In the genomic region with DNA sequence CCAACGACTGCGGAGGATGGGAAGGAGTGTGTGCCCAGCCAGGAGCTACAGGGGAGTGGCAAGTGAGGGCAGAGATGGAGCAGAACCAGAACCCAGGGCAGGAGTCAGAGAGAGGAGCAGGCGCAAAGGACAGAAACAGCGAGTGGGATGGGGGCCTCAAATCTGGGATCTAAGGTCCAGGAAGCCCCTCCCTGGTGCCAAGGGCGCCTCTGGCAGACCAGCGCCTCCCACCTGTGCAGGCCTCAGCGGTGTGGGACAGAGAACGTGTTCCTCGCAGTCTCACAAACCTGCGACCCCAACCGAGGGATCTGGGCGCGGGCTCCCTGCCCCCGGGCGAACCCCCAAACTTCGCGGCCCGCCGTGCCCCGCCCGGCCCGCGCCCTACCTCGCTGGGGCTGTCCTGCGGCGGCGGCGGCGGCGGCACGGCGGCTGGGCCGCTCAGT, we compare ENCODE assay signal across 8 cellular contexts. TPM values are rescaled to one million over a fixed set of nuclear protein-coding genes. Genes with fewer than 3 reads are reported as not detected.
A peak's percentile ranks its signal among the peaks of the same experiment; 100 is the strongest.
DNase-seq lines count a peak whose midpoint lies in the region; ATAC-seq, FAIRE-seq and TF ChIP-seq lines count a peak whose summit lies in the region.

No MANE protein-coding gene starts in this region.

- TF ChIP-seq EP300 in A549 (IDR thresholded peaks at IDR 0.05): no peak

- no peak for TF ChIP-seq POLR2A in A549 (IDR thresholded peaks at IDR 0.05; ENCODE audit: low read length)

- POLR2A ChIA-PET in A549 (lab: Yijun Ruan, JAX): no interaction called here
- POLR2A ChIA-PET in WTC11 (lab: Charles Lee): interaction anchor here (1.1 to 3.7 kb wide), 3 partner anchors 16 to 29 kb away, joined by 4 to 23 read pairs (median 5); a partner anchor contains a TSS

- peaks cover 13% of the 10 kb centered on the region for H3K4me1 ChIP-seq in A549
- H3K4me1 ChIP-seq in skeletal muscle satellite cell (ENCODE audit: control insufficient read depth, insufficient read depth, low read length): peaks cover 46% of the 10 kb centered on the region

- TF ChIP-seq CTCF in A549 (IDR thresholded peaks at IDR 0.05): no peak
- no peak for TF ChIP-seq CTCF in WTC11 (IDR thresholded peaks at IDR 0.05)

- H3K27me3 ChIP-seq in skeletal muscle satellite cell (ENCODE audit: control insufficient read depth, insufficient read depth, low read length): no peaks in the 10 kb centered on the region

- H3K4me3 ChIP-seq in A549 (peak overlapping the region; percentile 79), skeletal muscle satellite cell (ENCODE audit: low read length) (peak overlapping the region; percentile 90)

- intact Hi-C loops in left ventricle myocardium superior (cut with micrococcal nuclease): no loop called here

- ATAC-seq in A549 (peak; percentile 45 to 55), GM21390 (IDR thresholded peaks at IDR 0.05; ENCODE audit: unreplicated experiment) (peak; percentile 48), WTC11 (peak; percentile 10), left ventricle myocardium superior (peak; percentile 2), HG03039 (IDR thresholded peaks at IDR 0.05; ENCODE audit: unreplicated experiment) (no peak), HG02763 (IDR thresholded peaks at IDR 0.05; ENCODE audit: unreplicated experiment) (no peak)

- peaks cover 23% of the 10 kb centered on the region for H3K27me3 Mint-ChIP-seq in WTC11 (ENCODE audit: low read depth)

- CTCF ChIA-PET in A549 (lab: Yijun Ruan, JAX): interaction anchor here (1.0 to 5.0 kb wide), 4 partner anchors 9 to 25 kb away, joined by 3 to 37 read pairs (median 3); a partner anchor contains a TSS
- CTCF ChIA-PET in WTC11 (lab: Charles Lee): interaction anchor here (1.1 to 6.5 kb wide), 4 partner anchors 8 to 80 kb away, joined by 4 to 60 read pairs (median 42); a partner anchor contains a TSS

- WGBS in A549 (ENCODE audit: missing lambda C conversion rate): 24% methylated on average over 9 of the region's 33 CpGs

- H3K9me3 Mint-ChIP-seq in WTC11: no peaks in the 10 kb centered on the region

- H3K27ac Mint-ChIP-seq in WTC11: no peak overlapping the region

- peak overlapping the region; percentile 84 for H3K4me2 ChIP-seq in A549
- H3K4me2 ChIP-seq in skeletal muscle satellite cell (ENCODE audit: low read length): peak overlapping the region; percentile 100

- DNase-seq in A549 (ENCODE audit: low read depth in 1 of 2, low spot score in 1 of 2): no peak
- no peak for DNase-seq in WTC11 (ENCODE audit: low spot score)
- DNase-seq in left ventricle myocardium superior: no peak
- DNase-seq in kidney tubule cell (ENCODE audit: low spot score): no peak

- H3K36me3 ChIP-seq in skeletal muscle satellite cell (ENCODE audit: insufficient read depth, low read length): peaks cover 9% of the 10 kb centered on the region

- no peaks in the 10 kb centered on the region for H3K36me3 Mint-ChIP-seq in WTC11

- peaks cover 49% of the 10 kb centered on the region for H3K4me1 Mint-ChIP-seq in WTC11

- H3K27ac ChIP-seq in A549: peak overlapping the region; percentile 91 to 100

- H3K9me3 ChIP-seq in A549 (no peaks in the 10 kb centered on the region), skeletal muscle satellite cell (replicated peaks; ENCODE audit: low read length) (no peaks in the 10 kb centered on the region)

- no peak for TF ChIP-seq RAD21 in A549 (conservative IDR thresholded peaks at IDR 0.05 in 1 of 2, IDR thresholded peaks at IDR 0.05 in 1 of 2)

- H3K9ac ChIP-seq in skeletal muscle satellite cell (ENCODE audit: low read depth, low read length): peak overlapping the region; percentile 87

- H3K4me3 Mint-ChIP-seq in WTC11: peak overlapping the region; percentile 73

- FAIRE-seq in A549 (lab: Jason Lieb, UNC): no peak

TF ChIP-seq in A549, 52 proteins besides CTCF, POLR2A, EP300 and RAD21:
- no peak for TF ChIP-seq PHF8 (IDR thresholded peaks at IDR 0.05; ENCODE audit: borderline replicate concordance, low read depth)
- TF ChIP-seq, protein P1, sequence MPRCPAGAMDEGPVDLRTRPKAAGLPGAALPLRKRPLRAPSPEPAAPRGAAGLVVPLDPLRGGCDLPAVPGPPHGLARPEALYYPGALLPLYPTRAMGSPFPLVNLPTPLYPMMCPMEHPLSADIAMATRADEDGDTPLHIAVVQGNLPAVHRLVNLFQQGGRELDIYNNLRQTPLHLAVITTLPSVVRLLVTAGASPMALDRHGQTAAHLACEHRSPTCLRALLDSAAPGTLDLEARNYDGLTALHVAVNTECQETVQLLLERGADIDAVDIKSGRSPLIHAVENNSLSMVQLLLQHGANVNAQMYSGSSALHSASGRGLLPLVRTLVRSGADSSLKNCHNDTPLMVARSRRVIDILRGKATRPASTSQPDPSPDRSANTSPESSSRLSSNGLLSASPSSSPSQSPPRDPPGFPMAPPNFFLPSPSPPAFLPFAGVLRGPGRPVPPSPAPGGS (IDR thresholded peaks at IDR 0.05): 0 out of 3 replicates have a peak, but pooled peaks have one; percentile 12

TF ChIP-seq in WTC11, 78 proteins besides CTCF, POLR2A, EP300 and RAD21:
- 0 out of 2 replicates have a peak, but pooled peaks have one; percentile 4 for TF ChIP-seq TP53 (CRISPR knock-in tag; IDR thresholded peaks at IDR 0.05)
- no peak for TF ChIP-seq GTF2I (CRISPR knock-in tag; conservative IDR thresholded peaks at IDR 0.05)

RNA-seq across cellular contexts. Expression of a gene that starts 0.3 kb away (rescaled TPM):
- polyA plus RNA-seq in A549 (2011; rRNA removed) (8.6 and 9.3 TPM in 2 replicates), A549 (2017; fragmentation: RNase III; extraction: RNeasy Plus Mini Kit Qiagen cat#74134 plus additional on column Dnase treatment) (10.9 to 11.5 TPM (median 11.0 TPM) in 3 replicates)
- 18.9 and 23.2 TPM in 2 replicates for polyA plus RNA-seq in A549 (2012; cell fraction: cytosol; rRNA removed)
- 41.2 and 47.3 TPM in 2 replicates for polyA plus RNA-seq in A549 (2012; cell fraction: nucleus; rRNA removed)
- 12.2 and 17.2 TPM in 2 replicates for polyA minus RNA-seq in A549 (2011; rRNA and poly(A)+ RNA removed)
- total RNA-seq in WTC11 (2021) (28.7 to 31.6 TPM (median 30.6 TPM) in 3 replicates), left ventricle myocardium superior (71.6 TPM)
- 28.2 and 28.6 TPM in 2 replicates for total RNA-seq in skeletal muscle satellite cell (2012; rRNA removed)

RNA-seq across cellular contexts. Expression of a gene that starts 6.9 kb away (rescaled TPM):
- polyA plus RNA-seq in A549 (2011; rRNA removed): 37.9 and 39.7 TPM in 2 replicates
- polyA plus RNA-seq in A549 (2012; cell fraction: cytosol; rRNA removed): 28.5 and 45.0 TPM in 2 replicates
- 26.0 and 34.7 TPM in 2 replicates for polyA plus RNA-seq in A549 (2012; cell fraction: nucleus; rRNA removed)
- 23.2 to 27.2 TPM (median 23.5 TPM) in 3 replicates for polyA plus RNA-seq in A549 (2017; fragmentation: RNase III; extraction: RNeasy Plus Mini Kit Qiagen cat#74134 plus additional on column Dnase treatment)
- polyA minus RNA-seq in A549 (2011; rRNA and poly(A)+ RNA removed): 33.5 and 39.5 TPM in 2 replicates
- 11.8 to 12.6 TPM (median 12.3 TPM) in 3 replicates for total RNA-seq in WTC11 (2021)
- total RNA-seq in left ventricle myocardium superior: 13.1 TPM
- 34.3 and 37.8 TPM in 2 replicates for total RNA-seq in skeletal muscle satellite cell (2012; rRNA removed)

RNA-seq across cellular contexts. Expression of a gene that starts 7.9 kb away (rescaled TPM):
- polyA plus RNA-seq in A549 (2011; rRNA removed): 6.3 and 7.5 TPM in 2 replicates
- 26.3 and 32.3 TPM in 2 replicates for polyA plus RNA-seq in A549 (2012; cell fraction: cytosol; rRNA removed)
- 16.0 and 22.2 TPM in 2 replicates for polyA plus RNA-seq in A549 (2012; cell fraction: nucleus; rRNA removed)
- polyA plus RNA-seq in A549 (2017; fragmentation: RNase III; extraction: RNeasy Plus Mini Kit Qiagen cat#74134 plus additional on column Dnase treatment): 9.1 to 9.5 TPM (median 9.5 TPM) in 3 replicates
- polyA minus RNA-seq in A549 (2011; rRNA and poly(A)+ RNA removed): 6.1 and 7.1 TPM in 2 replicates
- 3.8 to 5.9 TPM (median 4.5 TPM) in 3 replicates for total RNA-seq in WTC11 (2021)
- 27.0 TPM for total RNA-seq in left ventricle myocardium superior
- 8.1 and 12.7 TPM in 2 replicates for total RNA-seq in skeletal muscle satellite cell (2012; rRNA removed)

RNA-seq across cellular contexts. Expression of a gene that starts 11.8 kb away (rescaled TPM):
- polyA plus RNA-seq in A549 (2011; rRNA removed) (not detected in 2 replicates), A549 (2017; fragmentation: RNase III; extraction: RNeasy Plus Mini Kit Qiagen cat#74134 plus additional on column Dnase treatment) (0.05 TPM in 1 of 3 replicates, not detected in the others)
- polyA plus RNA-seq in A549 (2012; cell fraction: cytosol; rRNA removed): 0.01 TPM in 1 of 2 replicates, not detected in the other
- polyA plus RNA-seq in A549 (2012; cell fraction: nucleus; rRNA removed): 0.06 TPM in 1 of 2 replicates, not detected in the other
- polyA minus RNA-seq in A549 (2011; rRNA and poly(A)+ RNA removed): not detected in 2 replicates
- total RNA-seq in WTC11 (2021) (0.24 to 0.55 TPM (median 0.46 TPM) in 3 replicates), left ventricle myocardium superior (0.15 TPM)
- total RNA-seq in skeletal muscle satellite cell (2012; rRNA removed): under 0.01 TPM in 2 replicates

RNA-seq across cellular contexts. Expression of a gene that starts 16.4 kb away (rescaled TPM):
- polyA plus RNA-seq in A549 (2011; rRNA removed) (21.1 and 25.1 TPM in 2 replicates), A549 (2017; fragmentation: RNase III; extraction: RNeasy Plus Mini Kit Qiagen cat#74134 plus additional on column Dnase treatment) (19.9 to 21.4 TPM (median 20.7 TPM) in 3 replicates)
- polyA plus RNA-seq in A549 (2012; cell fraction: cytosol; rRNA removed): 41.4 and 48.5 TPM in 2 replicates
- polyA plus RNA-seq in A549 (2012; cell fraction: nucleus; rRNA removed): 73.1 and 85.8 TPM in 2 replicates
- polyA minus RNA-seq in A549 (2011; rRNA and poly(A)+ RNA removed): 44.2 and 48.5 TPM in 2 replicates
- total RNA-seq in WTC11 (2021) (53.8 to 66.3 TPM (median 61.6 TPM) in 3 replicates), left ventricle myocardium superior (18.5 TPM)
- 65.7 and 76.6 TPM in 2 replicates for total RNA-seq in skeletal muscle satellite cell (2012; rRNA removed)

Comparison
In these comparisons a context has a peak if more than half of its experiments do, and no peak if none do; other contexts are left out.
1. ATAC-seq: peak in A549 (2 of 2), GM21390 (single experiment), WTC11 (single experiment) and left ventricle myocardium superior (single experiment); none in HG03039 (single experiment) and HG02763 (single experiment).